ENCODE assay signal across 8 cellular contexts in genomic region chr11:119067371-119068222, GRCh38. TPM values are rescaled to one million over a fixed set of nuclear protein-coding genes. Genes with fewer than 3 reads are reported as not detected.
DNase-seq lines count a peak whose midpoint lies in the region; ATAC-seq, FAIRE-seq and TF ChIP-seq lines count a peak whose summit lies in the region.

TSS of gene VPS11 (plus strand) at chr11:119067818. CDS start at chr11:119067824, 6 bp downstream.

- intact Hi-C loops in Right ventricle myocardium inferior (cut with DNase I) = loop anchor here (2.0 kb wide), 1 partner anchor 17 kb away; the partner anchor contains the start of gene HMBS
- intact Hi-C loops in pancreas (cut with DNase I) = no loop called here
- intact Hi-C loops in tibial artery (cut with DNase I; ENCODE audit: low total_unique reads) = no loop called here

- TF ChIP-seq CTCF in pancreas (IDR thresholded peaks at IDR 0.05) (no peak), tibial artery (IDR thresholded peaks at IDR 0.05) (no peak)

- H3K4me3 ChIP-seq in pancreas = peak within 1 kb of the TSS; percentile 73 to 86 (median 79)
- peak within 1 kb of the TSS; percentile 69 to 81 for H3K4me3 ChIP-seq in tibial artery

- FAIRE-seq in pancreas (lab: Jason Lieb, UNC) = peak; percentile 34

- peak; percentile 97 for DNase-seq in NCI-H1105 treated with DMSO at 0.1 percent for 48 hours (lab: John Stamatoyannopoulos, UW)
- peak; percentile 93 to 95 for DNase-seq in SW 1271 (lab: John Stamatoyannopoulos, UW)
- DNase-seq in activated naive CD8-positive, alpha-beta T cell treated with anti-CD3 and anti-CD28 coated beads, Interleukin-2, amount 50 U/mL, for 16 hours (ENCODE audit: low read depth, low spot score) = peak; percentile 96
- DNase-seq in Right ventricle myocardium inferior (ENCODE audit: missing footprints) = peak; percentile 99
- peak; percentile 96 to 99 (median 97) for DNase-seq in pancreas
- peak; percentile 97 to 99 for DNase-seq in tibial artery

- peaks cover 0 to 13% (median 4%) of the 10 kb centered on the region in 3 donors for H3K36me3 ChIP-seq in pancreas
- peaks cover 26 to 28% (median 26%) of the 10 kb centered on the region in 3 donors for H3K36me3 ChIP-seq in tibial artery

- H3K27me3 ChIP-seq in pancreas (no peaks in the 10 kb centered on the region), tibial artery (no peaks in the 10 kb centered on the region)

- WGBS in pancreas, 2 donors = 0% methylated on average over 49 of the region's 49 CpGs

- H3K27ac ChIP-seq in pancreas (peak within 1 kb of the TSS; percentile 56 to 88 (median 70)), tibial artery (peak within 1 kb of the TSS; percentile 85 to 88)

- TF ChIP-seq POLR2A in GM10847 (IDR thresholded peaks at IDR 0.05; ENCODE audit: extremely low read depth, insufficient read length) = peak; percentile 82

- H3K4me1 ChIP-seq in pancreas = peaks cover 4 to 18% (median 6%) of the 10 kb centered on the region in 3 donors
- H3K4me1 ChIP-seq in tibial artery = peaks cover 0 to 40% (median 28%) of the 10 kb centered on the region in 4 donors

- peak; percentile 93 for ATAC-seq in HG02642 (IDR thresholded peaks at IDR 0.05; ENCODE audit: poor library complexity, unreplicated experiment)
- peak; percentile 99 for ATAC-seq in Right ventricle myocardium inferior
- ATAC-seq in pancreas = peak; percentile 97 to 98 (median 97)

- H3K9me3 ChIP-seq in pancreas = no peaks in the 10 kb centered on the region
- H3K9me3 ChIP-seq in tibial artery = no peaks in the 10 kb centered on the region

RNA-seq across cellular contexts. Expression of gene VPS11, which starts in this region (rescaled TPM):
- total RNA-seq in Right ventricle myocardium inferior (19.3 TPM), pancreas (10 to 100 TPM; 14.2 to 21.2 (median 16.0) TPM)
- polyA plus RNA-seq in pancreas = 10 to 100 TPM; 34.2 to 47.4 TPM

Comparison
In these comparisons a context has a peak if more than half of its experiments do, and no peak if none do; other contexts are left out.
1. Peak in every context shown above with its lines: DNase-seq, ATAC-seq, H3K4me3 ChIP-seq and H3K27ac ChIP-seq.